14 cellular contexts compared by ENCODE assay signal in genomic region chr9:22975921-22976320, GRCh38.
DNase-seq lines count a peak whose midpoint lies in the region; FAIRE-seq and TF ChIP-seq lines count a peak whose summit lies in the region.
"Had no signal": no experiment of that assay in that cellular context is flagged by ENCODE, and none has a peak within 500 bp of the region (broad histone marks: within the 10 kb centered on the region; RNA-seq: fewer than 3 reads in every experiment).

No MANE protein-coding gene starts in this region.

- no peaks in the 10 kb centered on the region; the same call in 1 of the 2 replicates for H3K9me3 Mint-ChIP-seq in HFFc6

- H3K4me1 Mint-ChIP-seq in HFFc6 (ENCODE audit: low read depth) = peaks cover 35% of the 10 kb centered on the region

- no peaks in the 10 kb centered on the region; the same call in 1 of the 2 replicates for H3K27me3 Mint-ChIP-seq in HFFc6 (ENCODE audit: insufficient read depth)

- H3K4me3 ChIP-seq in WERI-Rb-1 (ENCODE audit: low read depth, low read length) = no peak overlapping the region
- H3K4me3 ChIP-seq: BLaER1 had no signal

- in situ Hi-C loops in KBM-7 (cut with MboI; ENCODE audit: low pct_unique_long_range_greater_than_20kb, low sequenced_read_pairs) = no loop called here

- no peaks in the 10 kb centered on the region for H3K36me3 Mint-ChIP-seq in HFFc6 (ENCODE audit: low read depth)
- H3K36me3 Mint-ChIP-seq: CD8-positive, alpha-beta T cell had no signal

- no peak overlapping the region for H3K4me3 Mint-ChIP-seq in HFFc6
- H3K4me3 Mint-ChIP-seq: CD8-positive, alpha-beta T cell had no signal

- peak overlapping the region; percentile 21; the same call in 1 of the 2 replicates for H3K27ac Mint-ChIP-seq in HFFc6
- H3K27ac Mint-ChIP-seq: CD8-positive, alpha-beta T cell had no signal

- peak overlapping the region; percentile 38 for H3K27ac ChIP-seq in WERI-Rb-1
- H3K27ac ChIP-seq: BLaER1 had no signal

- no peak for FAIRE-seq in GM19239 (lab: Jason Lieb, UNC)
- FAIRE-seq: GM12892 had no signal

- no peaks in the 10 kb centered on the region for H3K36me3 ChIP-seq in WERI-Rb-1
- H3K36me3 ChIP-seq: BLaER1 had no signal

- no peak for TF ChIP-seq CTCF in HFFc6 (IDR thresholded peaks at IDR 0.05)
- no peak for TF ChIP-seq CTCF in WERI-Rb-1 (IDR thresholded peaks at IDR 0.05; ENCODE audit: low read depth, low read length)

- peak; percentile 11 for DNase-seq in HFFc6
- DNase-seq in WERI-Rb-1 = no peak
- DNase-seq in fibroblast of peridontal ligament (ENCODE audit: extremely low read depth) = peak; percentile 20
- DNase-seq in GM19239 (ENCODE audit: insufficient read length, low spot score) = no peak
- no peak for DNase-seq in KBM-7
- DNase-seq in AG20443 (ENCODE audit: low spot score) = no peak
- no peak for DNase-seq in DMS79 (lab: John Stamatoyannopoulos, UW)
- DNase-seq: CD8-positive, alpha-beta T cell; MV-4-11; NCI-H1417 treated with DMSO at 0.1 percent for 48 hours; NCI-H1930; NCI-H2171 had no signal

- H3K9me3 ChIP-seq in WERI-Rb-1 (ENCODE audit: severe bottlenecking) = no peaks in the 10 kb centered on the region
- H3K9me3 ChIP-seq: BLaER1 had no signal

- no peaks in the 10 kb centered on the region for H3K27me3 ChIP-seq in WERI-Rb-1 (ENCODE audit: insufficient read depth, low read depth, severe bottlenecking)
- H3K27me3 ChIP-seq: BLaER1 had no signal

Comparison
In these comparisons a context has a peak if more than half of its experiments do, and no peak if none do; other contexts are left out.
1. DNase-seq: peak in HFFc6 (single experiment) and fibroblast of peridontal ligament (single experiment); none in WERI-Rb-1 (single experiment), GM19239 (single experiment), KBM-7 (single experiment), AG20443 (single experiment) and DMS79 (single experiment).